In the genomic region with DNA sequence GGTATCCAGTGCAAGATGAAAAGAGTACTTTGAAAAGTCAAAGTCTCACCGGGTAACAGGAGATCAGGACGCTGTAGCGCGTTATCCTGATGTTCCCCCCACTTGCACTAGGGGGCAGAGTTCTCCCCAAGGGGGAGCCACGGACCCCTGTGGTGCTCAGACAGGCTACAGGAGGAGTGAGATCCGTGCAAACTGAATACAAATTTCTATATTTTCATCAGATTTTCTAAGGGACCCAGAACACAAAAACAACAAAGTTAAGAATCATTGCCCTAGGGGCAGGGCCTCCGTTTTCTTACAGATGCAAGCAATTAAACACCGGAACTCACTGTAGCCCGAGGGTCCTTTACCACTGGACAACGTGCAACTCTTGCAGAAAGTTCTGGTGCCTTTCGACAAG, we compare ENCODE assay signal across 8 cellular contexts. TPM values are rescaled to one million over a fixed set of nuclear protein-coding genes. Genes with fewer than 3 reads are reported as not detected.
DNase-seq lines count a peak whose midpoint lies in the region; ATAC-seq and TF ChIP-seq lines count a peak whose summit lies in the region.

No MANE protein-coding gene starts in this region.

- H3K4me2 ChIP-seq in SK-N-SH = peak overlapping the region; percentile 81

- peaks cover 57% of the 10 kb centered on the region for H3K4me1 Mint-ChIP-seq in endodermal cell

- peak; percentile 12 to 53 (median 28) for DNase-seq in NCI-H1417 (lab: John Stamatoyannopoulos, UW)
- DNase-seq in NCI-H1417 treated with DMSO at 0.1 percent for 48 hours (lab: John Stamatoyannopoulos, UW) = no peak
- DNase-seq in HT1080 (ENCODE audit: low read depth) = peak; percentile 87
- peak; percentile 83 for DNase-seq in SK-N-SH
- DNase-seq in endodermal cell = peak; percentile 94
- no peak for DNase-seq in omental fat pad (ENCODE audit: low spot score)

- H3K79me2 ChIP-seq in SK-N-SH (ENCODE audit: insufficient read depth) = peaks cover 69% of the 10 kb centered on the region

- peak; percentile 69 for TF ChIP-seq RAD21 in SK-N-SH (IDR thresholded peaks at IDR 0.05; ENCODE audit: low read length)

- no peak overlapping the region for H3K27ac Mint-ChIP-seq in endodermal cell

- 2% methylated on average over 11 of the region's 11 CpGs for WGBS in SK-N-SH (ENCODE audit: low lambda C conversion rate)
- WGBS in endodermal cell (ENCODE audit: insufficient coverage in 1 of 2, insufficient read length in 1 of 2), 2 experiments = 2 to 8% methylated on average over 8 to 11 of the region's 11 CpGs

- peaks cover 18% of the 10 kb centered on the region for H3K36me3 Mint-ChIP-seq in endodermal cell (ENCODE audit: low read depth)

- TF ChIP-seq CTCF in SK-N-SH (IDR thresholded peaks at IDR 0.05) (peak; percentile 96), endodermal cell (conservative IDR thresholded peaks at IDR 0.05) (peak; percentile 99), omental fat pad (IDR thresholded peaks at IDR 0.05) (peak in 1 of 3 donors; percentile 33)

- H3K27ac ChIP-seq in SK-N-SH (ENCODE audit: low read depth in 2 of 2, low read length in 1 of 2) = peak overlapping the region in 1 of 2 experiments; percentile 77; a peak in 2 of 4 replicates
- H3K27ac ChIP-seq in endodermal cell (ENCODE audit: low read depth, low read length) = no peak overlapping the region

- H3K4me1 ChIP-seq in SK-N-SH (ENCODE audit: control insufficient read depth in 1 of 2, insufficient read depth in 2 of 2, low read depth in 1 of 2, low read length in 1 of 2) (peaks cover 17 to 26% of the 10 kb centered on the region in 2 experiments; a peak in 3 of 4 replicates), endodermal cell (ENCODE audit: control insufficient read depth, insufficient read depth, low read length) (peaks cover 4% of the 10 kb centered on the region), mucosa of stomach (ENCODE audit: control insufficient read depth, insufficient read depth, low read length) (peaks cover 22% of the 10 kb centered on the region)

- TF ChIP-seq EP300 in SK-N-SH (IDR thresholded peaks at IDR 0.05; ENCODE audit: borderline replicate concordance in 1 of 2, low read depth in 1 of 2, low read length in 1 of 2) = no peak

- H3F3A ChIP-seq in SK-N-SH (replicated peaks; ENCODE audit: insufficient read depth) = peaks cover 18% of the 10 kb centered on the region

- ATAC-seq in GM21447 (IDR thresholded peaks at IDR 0.05; ENCODE audit: unreplicated experiment) (peak; percentile 58), omental fat pad (ENCODE audit: low FRiP score) (no peak)

- H3K9me3 ChIP-seq in SK-N-SH = no peaks in the 10 kb centered on the region
- peaks cover 4% of the 10 kb centered on the region for H3K9me3 ChIP-seq in endodermal cell (ENCODE audit: control insufficient read depth, low read length)
- no peaks in the 10 kb centered on the region for H3K9me3 ChIP-seq in mucosa of stomach (ENCODE audit: control insufficient read depth, low read length)

- H3K36me3 ChIP-seq in SK-N-SH (replicated peaks in 1 of 2; ENCODE audit: control insufficient read depth in 1 of 2, insufficient read depth in 2 of 2, low read length in 1 of 2) (no peaks in the 10 kb centered on the region), endodermal cell (ENCODE audit: control insufficient read depth, insufficient read depth, low read length) (peaks cover 21% of the 10 kb centered on the region), mucosa of stomach (ENCODE audit: control insufficient read depth, insufficient read depth, low read length) (no peaks in the 10 kb centered on the region)

- POLR2A ChIA-PET in SK-N-SH (lab: Yijun Ruan, JAX) = no interaction called here

- H3K27me3 Mint-ChIP-seq in endodermal cell (ENCODE audit: insufficient read depth) = peaks cover 35% of the 10 kb centered on the region

- peak overlapping the region; percentile 94 for H3K4me3 Mint-ChIP-seq in endodermal cell

- CTCF ChIA-PET in SK-N-SH (lab: Yijun Ruan, JAX) = interaction anchor here (1.0 to 3.6 kb wide), 7 partner anchors 21 to 269 kb away, joined by 3 to 21 read pairs (median 6); no protein-coding TSS in a partner anchor

- H3K9ac ChIP-seq in SK-N-SH (peak overlapping the region; percentile 97), endodermal cell (ENCODE audit: extremely low read depth, low read length, poor library complexity, severe bottlenecking) (peak overlapping the region; percentile 90), mucosa of stomach (ENCODE audit: low read length) (peak overlapping the region; percentile 86)

- no peaks in the 10 kb centered on the region for H3K9me2 ChIP-seq in SK-N-SH

- no peaks in the 10 kb centered on the region for H3K9me3 Mint-ChIP-seq in endodermal cell

- H3K27me3 ChIP-seq in SK-N-SH (ENCODE audit: insufficient read depth) (no peaks in the 10 kb centered on the region), endodermal cell (ENCODE audit: control insufficient read depth, insufficient read depth, low read length, poor library complexity, severe bottlenecking) (peaks cover 15% of the 10 kb centered on the region), mucosa of stomach (ENCODE audit: control insufficient read depth, insufficient read depth, low read length) (no peaks in the 10 kb centered on the region)

- no peak overlapping the region for H2AFZ ChIP-seq in SK-N-SH (ENCODE audit: low read depth)

- H4K20me1 ChIP-seq in SK-N-SH (ENCODE audit: insufficient read depth) = peaks cover 55% of the 10 kb centered on the region

- H3K4me3 ChIP-seq in SK-N-SH (ENCODE audit: low read depth in 2 of 2, low read length in 1 of 2) (peak overlapping the region; percentile 80 to 85), endodermal cell (ENCODE audit: low read length) (peak overlapping the region; percentile 90), mucosa of stomach (ENCODE audit: low read length) (no peak overlapping the region)

TF ChIP-seq in SK-N-SH, 30 proteins besides CTCF, POLR2A, EP300 and RAD21 (continues in another document):
- peak; percentile 81 for TF ChIP-seq SMC3 (IDR thresholded peaks at IDR 0.05; ENCODE audit: low read depth, low read length)
- no peak for TF ChIP-seq RXRA (IDR thresholded peaks at IDR 0.05; ENCODE audit: borderline replicate concordance, low read depth)
- TF ChIP-seq IRF3 (IDR thresholded peaks at IDR 0.05; ENCODE audit: low read depth, low read length) = no peak
- TF ChIP-seq YY1 (IDR thresholded peaks at IDR 0.05; ENCODE audit: low read depth) = no peak
- peak; percentile 48; the same call in 1 of the 2 replicates for TF ChIP-seq MAX (IDR thresholded peaks at IDR 0.05; ENCODE audit: low read depth)
- TF ChIP-seq RCOR1 (IDR thresholded peaks at IDR 0.05; ENCODE audit: low read length) = peak; percentile 62
- no peak for TF ChIP-seq GATA2 (CRISPR knock-in tag; IDR thresholded peaks at IDR 0.05)
- TF ChIP-seq POLR2AphosphoS5 (IDR thresholded peaks at IDR 0.05; ENCODE audit: low read depth, low read length) = no peak
- TF ChIP-seq ELF1 (IDR thresholded peaks at IDR 0.05) = 0 out of 2 replicates have a peak, but pooled peaks have one; percentile 7
- TF ChIP-seq, protein P1, sequence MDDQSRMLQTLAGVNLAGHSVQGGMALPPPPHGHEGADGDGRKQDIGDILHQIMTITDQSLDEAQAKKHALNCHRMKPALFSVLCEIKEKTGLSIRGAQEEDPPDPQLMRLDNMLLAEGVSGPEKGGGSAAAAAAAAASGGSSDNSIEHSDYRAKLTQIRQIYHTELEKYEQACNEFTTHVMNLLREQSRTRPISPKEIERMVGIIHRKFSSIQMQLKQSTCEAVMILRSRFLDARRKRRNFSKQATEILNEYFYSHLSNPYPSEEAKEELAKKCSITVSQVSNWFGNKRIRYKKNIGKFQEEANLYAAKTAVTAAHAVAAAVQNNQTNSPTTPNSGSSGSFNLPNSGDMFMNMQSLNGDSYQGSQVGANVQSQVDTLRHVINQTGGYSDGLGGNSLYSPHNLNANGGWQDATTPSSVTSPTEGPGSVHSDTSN (IDR thresholded peaks at IDR 0.05) = no peak
- no peak for TF ChIP-seq NFIC (IDR thresholded peaks at IDR 0.05; ENCODE audit: borderline replicate concordance)
- TF ChIP-seq EZH2phosphoT487 (IDR thresholded peaks at IDR 0.05; ENCODE audit: borderline replicate concordance, low read depth) = no peak
- TF ChIP-seq, protein P2, sequence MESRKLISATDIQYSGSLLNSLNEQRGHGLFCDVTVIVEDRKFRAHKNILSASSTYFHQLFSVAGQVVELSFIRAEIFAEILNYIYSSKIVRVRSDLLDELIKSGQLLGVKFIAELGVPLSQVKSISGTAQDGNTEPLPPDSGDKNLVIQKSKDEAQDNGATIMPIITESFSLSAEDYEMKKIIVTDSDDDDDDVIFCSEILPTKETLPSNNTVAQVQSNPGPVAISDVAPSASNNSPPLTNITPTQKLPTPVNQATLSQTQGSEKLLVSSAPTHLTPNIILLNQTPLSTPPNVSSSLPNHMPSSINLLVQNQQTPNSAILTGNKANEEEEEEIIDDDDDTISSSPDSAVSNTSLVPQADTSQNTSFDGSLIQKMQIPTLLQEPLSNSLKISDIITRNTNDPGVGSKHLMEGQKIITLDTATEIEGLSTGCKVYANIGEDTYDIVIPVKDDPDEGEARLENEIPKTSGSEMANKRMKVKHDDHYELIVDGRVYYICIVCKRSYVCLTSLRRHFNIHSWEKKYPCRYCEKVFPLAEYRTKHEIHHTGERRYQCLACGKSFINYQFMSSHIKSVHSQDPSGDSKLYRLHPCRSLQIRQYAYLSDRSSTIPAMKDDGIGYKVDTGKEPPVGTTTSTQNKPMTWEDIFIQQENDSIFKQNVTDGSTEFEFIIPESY (IDR thresholded peaks at IDR 0.05; ENCODE audit: borderline replicate concordance, low read depth) = no peak

RNA-seq across cellular contexts. Expression of gene MYO10, which starts 2.0 kb away (rescaled TPM):
- 54.6 and 61.2 TPM in 2 replicates for total RNA-seq in HT1080 (2014; rRNA removed; shearing (Covaris generic))
- polyA plus RNA-seq in HT1080 (2015; cell fraction: cytosol; rRNA removed) = 30.3 and 35.9 TPM in 2 replicates
- polyA plus RNA-seq in HT1080 (2015; cell fraction: nucleus; rRNA removed) = 53.0 and 56.3 TPM in 2 replicates
- 8.1 and 8.7 TPM in 2 replicates for polyA plus RNA-seq in SK-N-SH (2012; rRNA removed)
- 7.3 and 8.5 TPM in 2 replicates for polyA plus RNA-seq in SK-N-SH (2012; cell fraction: cytosol; rRNA removed)
- 14.9 and 23.4 TPM in 2 replicates for polyA plus RNA-seq in SK-N-SH (2012; cell fraction: nucleus; rRNA removed)
- total RNA-seq in endodermal cell (10 to 100 TPM; 40.0 to 89.2 TPM), omental fat pad (10 to 100 TPM; 12.1 to 35.8 (median 17.7) TPM)
- polyA plus RNA-seq in endodermal cell (2013, experiment 1 of 2) = 50.6 TPM
- polyA plus RNA-seq in endodermal cell (2013, experiment 2 of 2) = 51.3 TPM

Comparison
In these comparisons a context has a peak if more than half of its experiments do, and no peak if none do; other contexts are left out.
1. DNase-seq: peak in NCI-H1417 (3 of 3), HT1080 (single experiment), SK-N-SH (single experiment) and endodermal cell (single experiment); none in NCI-H1417 treated with DMSO at 0.1 percent for 48 hours (single experiment) and omental fat pad (single experiment).
2. Peak in every context shown above with its lines, with median percentiles within 50 percentile points of each other: H3K9ac ChIP-seq.